ENCODE assay signal across 16 cellular contexts in genomic region chr1:201608635-201609395, GRCh38.
A peak's percentile ranks its signal among the peaks of the same experiment; 100 is the strongest.
DNase-seq lines count a peak whose midpoint lies in the region; ATAC-seq and TF ChIP-seq lines count a peak whose summit lies in the region.
"Had no signal": no experiment of that assay in that cellular context is flagged by ENCODE, and none has a peak within 500 bp of the region (broad histone marks: within the 10 kb centered on the region; RNA-seq: fewer than 3 reads in every experiment).

No MANE protein-coding gene starts in this region.

- ATAC-seq in natural killer cell treated with Interleukin-12 subunit alpha and Interleukin-12 subunit beta and Interleukin-15 and Interleukin-18, amount 100 ng/mL, for 72 hours: no peak
- ATAC-seq in natural killer cell (no peak), HG02763 (IDR thresholded peaks at IDR 0.05; ENCODE audit: unreplicated experiment) (no peak), HG02759 (IDR thresholded peaks at IDR 0.05; ENCODE audit: unreplicated experiment) (no peak)
- ATAC-seq: activated naive CD4-positive, alpha-beta T cell treated with anti-CD3 and anti-CD28 coated beads, Interleukin-2, amount 50 U/mL, for 72 hours had no signal

- no peaks in the 10 kb centered on the region for H3K9me3 ChIP-seq in muscle layer of colon (ENCODE audit: low read length)
- H3K9me3 ChIP-seq: A549, pancreas had no signal

- H3K27ac Mint-ChIP-seq in natural killer cell treated with Interleukin-12 subunit alpha and Interleukin-12 subunit beta and Interleukin-15 and Interleukin-18, amount 100 ng/mL, for 72 hours: no peak overlapping the region
- H3K27ac Mint-ChIP-seq in natural killer cell: no peak overlapping the region
- H3K27ac Mint-ChIP-seq: activated naive CD4-positive, alpha-beta T cell treated with anti-CD3 and anti-CD28 coated beads, Interleukin-2, amount 50 U/mL, for 72 hours had no signal

- no peaks in the 10 kb centered on the region for H3K27me3 ChIP-seq in muscle layer of colon (ENCODE audit: control insufficient read depth in 1 of 2, insufficient read depth in 2 of 2, low read length in 2 of 2)
- H3K27me3 ChIP-seq: pancreas had no signal

- H3K4me3 ChIP-seq in muscle layer of colon (ENCODE audit: low read depth in 1 of 2, low read length in 2 of 2): no peak overlapping the region
- H3K4me3 ChIP-seq: A549, pancreas had no signal

- H3K9me3 Mint-ChIP-seq in natural killer cell treated with Interleukin-12 subunit alpha and Interleukin-12 subunit beta and Interleukin-15 and Interleukin-18, amount 100 ng/mL, for 72 hours: no peaks in the 10 kb centered on the region
- H3K9me3 Mint-ChIP-seq in natural killer cell: no peaks in the 10 kb centered on the region
- H3K9me3 Mint-ChIP-seq: activated naive CD4-positive, alpha-beta T cell treated with anti-CD3 and anti-CD28 coated beads, Interleukin-2, amount 50 U/mL, for 72 hours had no signal

- no peak overlapping the region for H3K4me3 Mint-ChIP-seq in natural killer cell treated with Interleukin-12 subunit alpha and Interleukin-12 subunit beta and Interleukin-15 and Interleukin-18, amount 100 ng/mL, for 72 hours
- H3K4me3 Mint-ChIP-seq in natural killer cell: no peak overlapping the region

- peaks cover 23% of the 10 kb centered on the region for H3K4me1 ChIP-seq in muscle layer of colon (ENCODE audit: insufficient read depth, low read length)
- H3K4me1 ChIP-seq: pancreas had no signal

- H3K9ac ChIP-seq in muscle layer of colon (ENCODE audit: low read length): no peak overlapping the region

- DNase-seq in natural killer cell treated with Interleukin-12 subunit alpha and Interleukin-12 subunit beta and Interleukin-15 and Interleukin-18, amount 100 ng/mL, for 72 hours (ENCODE audit: low spot score): peak; percentile 16
- DNase-seq in natural killer cell (no peak), epidermal melanocyte (ENCODE audit: insufficient read length, low spot score) (peak; percentile 60), NCI-H524 treated with DMSO at 0.1 percent for 48 hours (lab: John Stamatoyannopoulos, UW) (no peak)
- no peak for DNase-seq in activated CD4-positive, alpha-beta T cell treated with anti-CD3 and anti-CD28 coated beads for 1 hour
- DNase-seq: activated CD4-positive, alpha-beta T cell treated with anti-CD3 and anti-CD28 coated beads for 48 hours; activated T-cell treated with anti-CD3 and anti-CD28 coated beads, Interleukin-2, amount 50 U/mL, for 1 hour; NCI-H2029 treated with DMSO at 0.1 percent for 48 hours; NCI-H748 treated with DMSO at 0.1 percent for 48 hours; pancreas; stimulated activated CD4-positive, alpha-beta T cell treated with anti-CD3 and anti-CD28 coated beads, Interleukin-15, amount 100 ng/mL, for 24 hours had no signal

- peak overlapping the region; percentile 14 for H3K27ac ChIP-seq in muscle layer of colon (ENCODE audit: low read depth, low read length)
- H3K27ac ChIP-seq: pancreas had no signal

- intact Hi-C loops in natural killer cell (cut with micrococcal nuclease): no loop called here

- no peaks in the 10 kb centered on the region for H3K4me1 Mint-ChIP-seq in natural killer cell treated with Interleukin-12 subunit alpha and Interleukin-12 subunit beta and Interleukin-15 and Interleukin-18, amount 100 ng/mL, for 72 hours (ENCODE audit: low read depth in 2 of 2)
- no peaks in the 10 kb centered on the region for H3K4me1 Mint-ChIP-seq in natural killer cell

- TF ChIP-seq CTCF in natural killer cell (IDR thresholded peaks at IDR 0.05): no peak

- no peaks in the 10 kb centered on the region for H3K36me3 ChIP-seq in muscle layer of colon (ENCODE audit: insufficient read depth, low read length)
- H3K36me3 ChIP-seq: pancreas had no signal

- peaks cover 0 to 6% of the 10 kb centered on the region in 2 donors for H3K27me3 Mint-ChIP-seq in natural killer cell treated with Interleukin-12 subunit alpha and Interleukin-12 subunit beta and Interleukin-15 and Interleukin-18, amount 100 ng/mL, for 72 hours
- no peaks in the 10 kb centered on the region for H3K27me3 Mint-ChIP-seq in natural killer cell (ENCODE audit: low read depth in 2 of 2)

- no peaks in the 10 kb centered on the region for H3K36me3 Mint-ChIP-seq in natural killer cell treated with Interleukin-12 subunit alpha and Interleukin-12 subunit beta and Interleukin-15 and Interleukin-18, amount 100 ng/mL, for 72 hours
- no peaks in the 10 kb centered on the region for H3K36me3 Mint-ChIP-seq in natural killer cell
- H3K36me3 Mint-ChIP-seq: activated naive CD4-positive, alpha-beta T cell treated with anti-CD3 and anti-CD28 coated beads, Interleukin-2, amount 50 U/mL, for 72 hours had no signal

Comparison
In these comparisons a context has a peak if more than half of its experiments do, and no peak if none do; other contexts are left out.
1. DNase-seq: peak in natural killer cell treated with Interleukin-12 subunit alpha and Interleukin-12 subunit beta and Interleukin-15 and Interleukin-18, amount 100 ng/mL, for 72 hours (single experiment) and epidermal melanocyte (single experiment); none in natural killer cell (single experiment), NCI-H524 treated with DMSO at 0.1 percent for 48 hours (single experiment) and activated CD4-positive, alpha-beta T cell treated with anti-CD3 and anti-CD28 coated beads for 1 hour (single experiment).